Comparison of ENCODE assay signal across 22 cellular contexts in genomic region chr18:76506974-76507764, GRCh38.
"Had no signal": no experiment of that assay in that cellular context is flagged by ENCODE, and none has a peak within 500 bp of the region (broad histone marks: within the 10 kb centered on the region; RNA-seq: fewer than 3 reads in every experiment).

No MANE protein-coding gene starts in this region.

- H3K4me1 ChIP-seq: SJCRH30 had no signal

- H3K9ac ChIP-seq: SK-N-SH had no signal

- ATAC-seq: activated CD4-positive, alpha-beta T cell treated with anti-CD3 and anti-CD28 coated beads for 36 hours; activated CD8-positive, alpha-beta T cell treated with anti-CD3 and anti-CD28 coated beads for 36 hours; activated T-cell treated with anti-CD3 and anti-CD28 coated beads, Interleukin-2, amount 50 U/mL, for 72 hours had no signal

- H3K36me3 ChIP-seq: SJCRH30, WERI-Rb-1 had no signal

- H3K9me3 Mint-ChIP-seq: activated CD8-positive, alpha-beta T cell treated with anti-CD3 and anti-CD28 coated beads for 36 hours; activated naive CD4-positive, alpha-beta T cell treated with anti-CD3 and anti-CD28 coated beads, Interleukin-2, amount 10 ng/mL, durations not matched to agents 7 days and 5 days; activated naive CD8-positive, alpha-beta T cell treated with anti-CD3 and anti-CD28 coated beads for 36 hours; activated T-cell treated with anti-CD3 and anti-CD28 coated beads, Interleukin-2, amount 50 U/mL, for 72 hours; activated T-helper 2 cell treated with anti-CD3 and anti-CD28 coated beads, Interferon-gamma antibody, Interleukin-2, Interleukin-4, amounts not matched to agents 10 μg/mL and 5 μg/mL and 100 μg/mL, durations not matched to agents 14 hours and 24 hours and 36 hours had no signal

- H3K27me3 ChIP-seq: SJCRH30 had no signal

- H3K27me3 Mint-ChIP-seq: activated naive CD8-positive, alpha-beta T cell treated with anti-CD3 and anti-CD28 coated beads for 36 hours had no signal

- H3K36me3 Mint-ChIP-seq: activated naive CD4-positive, alpha-beta T cell treated with anti-CD3 and anti-CD28 coated beads, Interleukin-2, amount 10 ng/mL, durations not matched to agents 7 days and 5 days; activated naive CD8-positive, alpha-beta T cell treated with anti-CD3 and anti-CD28 coated beads for 36 hours had no signal

- H3K9me3 ChIP-seq: SJCRH30, SK-N-SH had no signal

- H3K4me2 ChIP-seq: SK-N-SH had no signal

- H3K4me3 Mint-ChIP-seq: activated CD4-positive, alpha-beta T cell treated with anti-CD3 and anti-CD28 coated beads for 36 hours; activated CD8-positive, alpha-beta T cell treated with anti-CD3 and anti-CD28 coated beads for 36 hours; activated naive CD4-positive, alpha-beta T cell treated with anti-CD3 and anti-CD28 coated beads, Interleukin-2, amount 10 ng/mL, durations not matched to agents 7 days and 5 days; activated naive CD8-positive, alpha-beta T cell treated with anti-CD3 and anti-CD28 coated beads for 36 hours; activated T-cell treated with anti-CD3 and anti-CD28 coated beads, Interleukin-2, amount 50 U/mL, for 72 hours had no signal

- H3K27ac ChIP-seq: SJCRH30, WERI-Rb-1 had no signal

- DNase-seq: activated CD4-positive, alpha-beta T cell treated with anti-CD3 and anti-CD28 coated beads for 36 hours; activated CD8-positive, alpha-beta memory T cell treated with anti-CD3 and anti-CD28 coated beads, Interleukin-2, amount 50 U/mL, for 4 hours; activated CD8-positive, alpha-beta T cell treated with anti-CD3 and anti-CD28 coated beads for 36 hours; activated gamma-delta T cell treated with Interleukin-2 at 50 U/mL for 16 hours; activated naive CD4-positive, alpha-beta T cell treated with anti-CD3 and anti-CD28 coated beads, Interleukin-2, amount 10 ng/mL, durations not matched to agents 7 days and 5 days; activated naive CD8-positive, alpha-beta T cell treated with anti-CD3 and anti-CD28 coated beads for 36 hours; activated T-cell treated with anti-CD3 and anti-CD28 coated beads, Interleukin-2, amount 50 U/mL, for 72 hours; cerebellar nuclear complex; KBM-7; NCI-H1105 treated with DMSO at 0.1 percent for 48 hours; NCI-H146; NCI-H187 treated with DMSO at 0.1 percent for 48 hours; NCI-H2081 treated with DMSO at 0.1 percent for 48 hours; NCI-H2227 treated with DMSO at 0.1 percent for 48 hours; NCI-H446 treated with DMSO at 0.1 percent for 48 hours; NCI-H526; NCI-H82; SJCRH30; SK-N-SH; T-helper 1 cell; WERI-Rb-1 had no signal

- H3K4me3 ChIP-seq: SJCRH30 had no signal

- H3K4me1 Mint-ChIP-seq: activated CD4-positive, alpha-beta T cell treated with anti-CD3 and anti-CD28 coated beads for 36 hours; activated naive CD4-positive, alpha-beta T cell treated with anti-CD3 and anti-CD28 coated beads, Interleukin-2, amount 10 ng/mL, durations not matched to agents 7 days and 5 days; activated naive CD8-positive, alpha-beta T cell treated with anti-CD3 and anti-CD28 coated beads for 36 hours had no signal

- H3K27ac Mint-ChIP-seq: activated CD4-positive, alpha-beta T cell treated with anti-CD3 and anti-CD28 coated beads for 36 hours; activated CD8-positive, alpha-beta T cell treated with anti-CD3 and anti-CD28 coated beads for 36 hours; activated naive CD4-positive, alpha-beta T cell treated with anti-CD3 and anti-CD28 coated beads, Interleukin-2, amount 10 ng/mL, durations not matched to agents 7 days and 5 days; activated naive CD8-positive, alpha-beta T cell treated with anti-CD3 and anti-CD28 coated beads for 36 hours; activated T-cell treated with anti-CD3 and anti-CD28 coated beads, Interleukin-2, amount 50 U/mL, for 72 hours; activated T-helper 2 cell treated with anti-CD3 and anti-CD28 coated beads, Interferon-gamma antibody, Interleukin-2, Interleukin-4, amounts not matched to agents 10 μg/mL and 5 μg/mL and 100 μg/mL, durations not matched to agents 14 hours and 24 hours and 36 hours had no signal
